ENCODE assay signal across 1 cellular context in genomic region chr3:127026661-127027060, GRCh38.
TF ChIP-seq lines count a peak whose summit lies in the region.

No MANE protein-coding gene starts in this region.

TF ChIP-seq in GM23338, 12 proteins besides CTCF, POLR2A, EP300 and RAD21:
- TF ChIP-seq REST (IDR thresholded peaks at IDR 0.05; ENCODE audit: unreplicated experiment) (no peak), NANOG (IDR thresholded peaks at IDR 0.05; ENCODE audit: borderline replicate concordance) (no peak), ZNF114 (CRISPR knock-in tag; IDR thresholded peaks at IDR 0.05) (no peak), STAT1 (IDR thresholded peaks at IDR 0.05; ENCODE audit: unreplicated experiment) (no peak), CREB1 (CRISPR knock-in tag; IDR thresholded peaks at IDR 0.05; ENCODE audit: low read depth) (no peak), POLR2AphosphoS5 (IDR thresholded peaks at IDR 0.05; ENCODE audit: low read depth) (no peak), EZH2phosphoT487 (IDR thresholded peaks at IDR 0.05; ENCODE audit: unreplicated experiment) (no peak), JUNB (IDR thresholded peaks at IDR 0.05; ENCODE audit: unreplicated experiment) (no peak), ETS1 (IDR thresholded peaks at IDR 0.05) (no peak), ZNF331 (CRISPR knock-in tag; IDR thresholded peaks at IDR 0.05; ENCODE audit: low read depth) (no peak), EZH2 (IDR thresholded peaks at IDR 0.05; ENCODE audit: low read depth, unreplicated experiment) (no peak), ZNF462 (CRISPR knock-in tag; IDR thresholded peaks at IDR 0.05) (no peak)
